Comparison of ENCODE assay signal across 1 cellular context in genomic region chr1:153152481-153152880, GRCh38.
TF ChIP-seq lines count a peak whose summit lies in the region.

No MANE protein-coding gene starts in this region.

TF ChIP-seq in SK-N-SH, 30 proteins besides CTCF, POLR2A, EP300 and RAD21 (continued from another document):
- TF ChIP-seq REST (IDR thresholded peaks at IDR 0.05; ENCODE audit: low read depth, low read length), result no peak
- TF ChIP-seq NRF1 (IDR thresholded peaks at IDR 0.05; ENCODE audit: low read depth, low read length), result no peak
- TF ChIP-seq PBX3 (IDR thresholded peaks at IDR 0.05), result no peak
- TF ChIP-seq EZH2phosphoT487 (IDR thresholded peaks at IDR 0.05; ENCODE audit: borderline replicate concordance, low read depth), result no peak
- no peak for TF ChIP-seq RCOR1 (IDR thresholded peaks at IDR 0.05; ENCODE audit: low read length)
- TF ChIP-seq USF1 (IDR thresholded peaks at IDR 0.05; ENCODE audit: borderline replicate concordance, low read depth), result no peak
- no peak for TF ChIP-seq IRF3 (IDR thresholded peaks at IDR 0.05; ENCODE audit: low read depth, low read length)
- TF ChIP-seq TEAD4 (IDR thresholded peaks at IDR 0.05; ENCODE audit: borderline replicate concordance, insufficient read depth), result no peak
- no peak for TF ChIP-seq RXRA (IDR thresholded peaks at IDR 0.05; ENCODE audit: borderline replicate concordance, low read depth)
- no peak for TF ChIP-seq SMC3 (IDR thresholded peaks at IDR 0.05; ENCODE audit: low read depth, low read length)
- TF ChIP-seq ELF1 (IDR thresholded peaks at IDR 0.05), result no peak
- no peak for TF ChIP-seq JUND (IDR thresholded peaks at IDR 0.05)
- TF ChIP-seq FOXM1 (IDR thresholded peaks at IDR 0.05; ENCODE audit: low read depth), result no peak
- no peak for TF ChIP-seq TAF1 (IDR thresholded peaks at IDR 0.05; ENCODE audit: borderline replicate concordance, low read depth, low read length)
TF ChIP-seq in SK-N-SH: peak in this region for 0.
